Comparison of ENCODE assay signal across 8 cellular contexts in genomic region chr4:6332042-6332668, GRCh38.
DNase-seq lines count a peak whose midpoint lies in the region; ATAC-seq and TF ChIP-seq lines count a peak whose summit lies in the region.

No MANE protein-coding gene starts in this region.

- no peaks in the 10 kb centered on the region for H3K36me3 ChIP-seq in Loucy (ENCODE audit: insufficient read depth, low read length)

- H4K20me1 ChIP-seq in Loucy (ENCODE audit: insufficient read depth, low read length, poor library complexity, severe bottlenecking), result no peaks in the 10 kb centered on the region

- H3K79me2 ChIP-seq in Loucy (ENCODE audit: insufficient read depth, low read length), result no peaks in the 10 kb centered on the region

- H3K27me3 ChIP-seq in Loucy (ENCODE audit: insufficient read depth, low read length, poor library complexity, severe bottlenecking), result no peaks in the 10 kb centered on the region

- TF ChIP-seq CTCF in Loucy (conservative IDR thresholded peaks at IDR 0.05; ENCODE audit: low read length) (peak; percentile 84), choroid plexus epithelial cell (conservative IDR thresholded peaks at IDR 0.05; ENCODE audit: low read depth, low read length) (peak; percentile 93)

- H3K4me2 ChIP-seq in Loucy (ENCODE audit: low read depth, low read length, poor library complexity, severe bottlenecking), result no peak overlapping the region

- no peaks in the 10 kb centered on the region for H3K9me2 ChIP-seq in Loucy (replicated peaks; ENCODE audit: low read depth, low read length)

- ATAC-seq in HG03432 (IDR thresholded peaks at IDR 0.05; ENCODE audit: unreplicated experiment) (no peak), GM18868 (IDR thresholded peaks at IDR 0.05; ENCODE audit: unreplicated experiment) (no peak)

- peak; percentile 49 for DNase-seq in NCI-H82 (lab: John Stamatoyannopoulos, UW)
- DNase-seq in NCI-H82 treated with DMSO at 0.1 percent for 48 hours (lab: John Stamatoyannopoulos, UW; ENCODE audit: unreplicated experiment), result no peak
- DNase-seq in choroid plexus epithelial cell (ENCODE audit: low read depth), result peak; percentile 50
- peak; percentile 18 for DNase-seq in myocyte (ENCODE audit: low read depth)
- DNase-seq in NCI-H2227 (lab: John Stamatoyannopoulos, UW; ENCODE audit: unreplicated experiment), result no peak

- H3F3A ChIP-seq in Loucy (ENCODE audit: low read depth), result no peaks in the 10 kb centered on the region

- H3K4me3 ChIP-seq in Loucy (ENCODE audit: low read length, poor library complexity, severe bottlenecking) (no peak overlapping the region), choroid plexus epithelial cell (ENCODE audit: low read depth, low read length) (no peak overlapping the region)

- peaks cover 1% of the 10 kb centered on the region for H3K4me1 ChIP-seq in Loucy (ENCODE audit: insufficient read depth, low read length, poor library complexity, severe bottlenecking)

- H2AFZ ChIP-seq in Loucy (ENCODE audit: low read length), result no peak overlapping the region

- no peaks in the 10 kb centered on the region for H3K9me3 ChIP-seq in Loucy (ENCODE audit: insufficient read depth, low read depth, low read length)

- H3K9ac ChIP-seq in Loucy (ENCODE audit: low read depth, low read length, poor library complexity, severe bottlenecking), result no peak overlapping the region

Comparison
In these comparisons a context has a peak if more than half of its experiments do, and no peak if none do; other contexts are left out.
1. DNase-seq: peak in NCI-H82 (single experiment), choroid plexus epithelial cell (single experiment) and myocyte (single experiment); none in NCI-H82 treated with DMSO at 0.1 percent for 48 hours (single experiment) and NCI-H2227 (single experiment).